In genomic region chr2:222939208-222939846, GRCh38 we compare ENCODE assay signal across 8 cellular contexts.
DNase-seq lines count a peak whose midpoint lies in the region; ATAC-seq and TF ChIP-seq lines count a peak whose summit lies in the region.

No MANE protein-coding gene starts in this region.

- no peak overlapping the region for H3K4me3 Mint-ChIP-seq in stimulated activated naive B cell treated with anti-CD40 and anti-IgM and Interleukin-4, amounts not matched to agents 10 μg/mL and 1 μg/mL and 100 μg/mL, for 72 hours

- peak; percentile 28 for DNase-seq in NK-92 treated with Interleukin-12 subunit alpha and Interleukin-12 subunit beta, amount 100 ng/mL, for 24 hours (lab: John Stamatoyannopoulos, UW)
- no peak for DNase-seq in NK-92 (lab: John Stamatoyannopoulos, UW; ENCODE audit: unreplicated experiment)
- peak; percentile 59 for DNase-seq in HFF-Myc (ENCODE audit: extremely low read depth, low read depth)
- DNase-seq in NCI-H1048 (lab: John Stamatoyannopoulos, UW) = peak; percentile 5
- DNase-seq in WERI-Rb-1 = peak; percentile 75
- DNase-seq in caudate nucleus (lab: John Stamatoyannopoulos, UW) = peak in 33 of 61 donors; percentile 3 to 54 (median 12)
- peak; percentile 75 for DNase-seq in lung microvascular endothelial cell (ENCODE audit: low read depth in 2 of 2)
- peak; percentile 44 for DNase-seq in stimulated activated naive B cell treated with anti-CD40 and anti-IgM and Interleukin-4, amounts not matched to agents 10 μg/mL and 1 μg/mL and 100 μg/mL, for 72 hours

- H3K36me3 Mint-ChIP-seq in stimulated activated naive B cell treated with anti-CD40 and anti-IgM and Interleukin-4, amounts not matched to agents 10 μg/mL and 1 μg/mL and 100 μg/mL, for 72 hours = peaks cover 36 to 45% of the 10 kb centered on the region in 2 donors

- no peaks in the 10 kb centered on the region for H3K27me3 ChIP-seq in WERI-Rb-1 (ENCODE audit: insufficient read depth, low read depth, severe bottlenecking)

- peak; percentile 84 to 90 for ATAC-seq in stimulated activated naive B cell treated with anti-CD40 and anti-IgM and Interleukin-4, amounts not matched to agents 10 μg/mL and 1 μg/mL and 100 μg/mL, for 72 hours (replicated peaks)

- H3K9me3 ChIP-seq in WERI-Rb-1 (ENCODE audit: severe bottlenecking) = no peaks in the 10 kb centered on the region

- no peak overlapping the region for H3K4me3 ChIP-seq in HFF-Myc (replicated peaks; ENCODE audit: low read depth, low read length)
- no peak overlapping the region for H3K4me3 ChIP-seq in WERI-Rb-1 (ENCODE audit: low read depth, low read length)

- no peaks in the 10 kb centered on the region for H3K27me3 Mint-ChIP-seq in stimulated activated naive B cell treated with anti-CD40 and anti-IgM and Interleukin-4, amounts not matched to agents 10 μg/mL and 1 μg/mL and 100 μg/mL, for 72 hours

- no peak overlapping the region for H3K27ac ChIP-seq in WERI-Rb-1
- H3K27ac ChIP-seq in caudate nucleus (ENCODE audit: low read depth, low read length) = no peak overlapping the region

- no peak overlapping the region for H3K27ac Mint-ChIP-seq in stimulated activated naive B cell treated with anti-CD40 and anti-IgM and Interleukin-4, amounts not matched to agents 10 μg/mL and 1 μg/mL and 100 μg/mL, for 72 hours

- peaks cover 10 to 14% of the 10 kb centered on the region in 2 donors for H3K9me3 Mint-ChIP-seq in stimulated activated naive B cell treated with anti-CD40 and anti-IgM and Interleukin-4, amounts not matched to agents 10 μg/mL and 1 μg/mL and 100 μg/mL, for 72 hours

- H3K36me3 ChIP-seq in WERI-Rb-1 = peaks cover 28% of the 10 kb centered on the region

- TF ChIP-seq CTCF in HFF-Myc (IDR thresholded peaks at IDR 0.05; ENCODE audit: low read depth, low read length, missing control alignments) = peak; percentile 90
- peak; percentile 85 for TF ChIP-seq CTCF in WERI-Rb-1 (IDR thresholded peaks at IDR 0.05; ENCODE audit: low read depth, low read length)

- H3K4me1 Mint-ChIP-seq in stimulated activated naive B cell treated with anti-CD40 and anti-IgM and Interleukin-4, amounts not matched to agents 10 μg/mL and 1 μg/mL and 100 μg/mL, for 72 hours = peaks cover 5 to 16% of the 10 kb centered on the region in 2 donors
